8 cellular contexts compared by ENCODE assay signal in the genomic region with DNA sequence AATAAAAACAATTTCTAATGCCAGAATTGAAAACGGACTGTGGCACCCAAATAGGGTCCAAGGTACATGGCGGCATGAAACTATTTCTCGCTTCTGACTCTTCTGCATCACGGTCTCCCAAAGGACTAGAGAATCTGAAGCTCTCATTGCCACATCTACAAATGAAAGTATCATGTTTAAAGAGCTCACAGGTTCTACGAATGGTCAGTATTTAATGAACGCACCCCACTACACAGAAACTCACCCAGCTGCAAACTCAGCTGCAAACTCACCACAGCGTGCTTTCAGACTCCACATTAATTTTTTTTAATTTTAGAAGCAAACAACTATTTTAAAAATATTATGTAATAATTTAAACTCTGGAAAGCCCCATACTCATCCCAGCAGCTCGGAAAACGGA. TPM values are rescaled to one million over a fixed set of nuclear protein-coding genes. Genes with fewer than 3 reads are reported as not detected.
DNase-seq lines count a peak whose midpoint lies in the region; ATAC-seq and TF ChIP-seq lines count a peak whose summit lies in the region.

No MANE protein-coding gene starts in this region.

- H3K27me3 ChIP-seq in adrenal gland (no peaks in the 10 kb centered on the region), left lung (no peaks in the 10 kb centered on the region), upper lobe of left lung (peaks cover 0 to 2% (median 0%) of the 10 kb centered on the region in 4 donors)

- ATAC-seq in HG02938 (IDR thresholded peaks at IDR 0.05; ENCODE audit: unreplicated experiment) (peak; percentile 14), left lung (no peak), upper lobe of left lung (ENCODE audit: low FRiP score in 2 of 2) (no peak), GM19395 (IDR thresholded peaks at IDR 0.05; ENCODE audit: unreplicated experiment) (no peak), HG03108 (IDR thresholded peaks at IDR 0.05; ENCODE audit: unreplicated experiment) (no peak)

- no peaks in the 10 kb centered on the region for H3K36me3 ChIP-seq in adrenal gland (replicated peaks in 1 of 2)
- no peaks in the 10 kb centered on the region for H3K36me3 ChIP-seq in left lung
- H3K36me3 ChIP-seq in upper lobe of left lung = peaks cover 0 to 4% (median 0%) of the 10 kb centered on the region in 4 donors

- H3K4me3 ChIP-seq in adrenal gland (peak overlapping the region in 3 of 4 donors; percentile 11 to 82 (median 63)), left lung (peak overlapping the region; percentile 79 to 85), upper lobe of left lung (peak overlapping the region; percentile 74 to 96 (median 88))

- no peaks in the 10 kb centered on the region for H3K9me3 ChIP-seq in adrenal gland (replicated peaks in 1 of 3)
- H3K9me3 ChIP-seq in left lung = no peaks in the 10 kb centered on the region
- no peaks in the 10 kb centered on the region for H3K9me3 ChIP-seq in upper lobe of left lung

- TF ChIP-seq POLR2A in adrenal gland (IDR thresholded peaks at IDR 0.05) (no peak), upper lobe of left lung (IDR thresholded peaks at IDR 0.05) (no peak)

- intact Hi-C loops in adrenal gland (cut with DNase I) = loop anchor here (5.0 to 10.0 kb wide), 2 partner anchors 113 to 116 kb away; partner anchors contain the start of gene RNU4ATAC (in 2 of the 2)
- intact Hi-C loops in left lung (cut with DNase I) = no loop called here

- peaks cover 20 to 60% of the 10 kb centered on the region in 2 donors for H3K4me1 ChIP-seq in adrenal gland (replicated peaks in 1 of 2)
- H3K4me1 ChIP-seq in left lung = peaks cover 8 to 53% of the 10 kb centered on the region in 2 donors
- H3K4me1 ChIP-seq in upper lobe of left lung = peaks cover 27 to 48% (median 42%) of the 10 kb centered on the region in 4 donors

- DNase-seq in ELR (ENCODE audit: low read depth) (peak; percentile 21), adrenal gland (peak in 1 of 7 donors; percentile 3), left lung (no peak), upper lobe of left lung (no peak), pons (ENCODE audit: low spot score) (no peak)

- H3K27ac ChIP-seq in adrenal gland = peak overlapping the region; percentile 76 to 97 (median 92)
- H3K27ac ChIP-seq in left lung = peak overlapping the region; percentile 95 to 99
- H3K27ac ChIP-seq in upper lobe of left lung = peak overlapping the region; percentile 95 to 97 (median 97)

- TF ChIP-seq CTCF in adrenal gland (IDR thresholded peaks at IDR 0.05) = no peak
- TF ChIP-seq CTCF in left lung (IDR thresholded peaks at IDR 0.05) = no peak
- no peak for TF ChIP-seq CTCF in upper lobe of left lung (IDR thresholded peaks at IDR 0.05)

- 3 to 5% (median 4%) methylated on average over 9 of the region's 9 CpGs for WGBS in adrenal gland, 4 donors
- 8 to 13% methylated on average over 9 of the region's 9 CpGs for WGBS in upper lobe of left lung, 2 donors

- TF ChIP-seq EP300 in upper lobe of left lung (IDR thresholded peaks at IDR 0.05) = no peak

RNA-seq across cellular contexts. Expression of gene CLASP1, which starts 1.1 kb away (rescaled TPM):
- total RNA-seq in adrenal gland = 10 to 100 TPM; 38.4 to 65.5 (median 54.1) TPM
- 10 to 100 TPM; 14.9 to 24.3 (median 17.9) TPM for polyA plus RNA-seq in adrenal gland
- 10 to 100 TPM; 42.9 to 51.7 TPM for total RNA-seq in left lung
- total RNA-seq in upper lobe of left lung = 10 to 100 TPM; 36.3 to 95.3 (median 46.8) TPM

Comparison
In these comparisons a context has a peak if more than half of its experiments do, and no peak if none do; other contexts are left out.
1. intact Hi-C loops: an anchor here in adrenal gland (5.0 to 10.0 kb wide); none called in left lung.